ENCODE assay signal across 8 cellular contexts in the genomic region with DNA sequence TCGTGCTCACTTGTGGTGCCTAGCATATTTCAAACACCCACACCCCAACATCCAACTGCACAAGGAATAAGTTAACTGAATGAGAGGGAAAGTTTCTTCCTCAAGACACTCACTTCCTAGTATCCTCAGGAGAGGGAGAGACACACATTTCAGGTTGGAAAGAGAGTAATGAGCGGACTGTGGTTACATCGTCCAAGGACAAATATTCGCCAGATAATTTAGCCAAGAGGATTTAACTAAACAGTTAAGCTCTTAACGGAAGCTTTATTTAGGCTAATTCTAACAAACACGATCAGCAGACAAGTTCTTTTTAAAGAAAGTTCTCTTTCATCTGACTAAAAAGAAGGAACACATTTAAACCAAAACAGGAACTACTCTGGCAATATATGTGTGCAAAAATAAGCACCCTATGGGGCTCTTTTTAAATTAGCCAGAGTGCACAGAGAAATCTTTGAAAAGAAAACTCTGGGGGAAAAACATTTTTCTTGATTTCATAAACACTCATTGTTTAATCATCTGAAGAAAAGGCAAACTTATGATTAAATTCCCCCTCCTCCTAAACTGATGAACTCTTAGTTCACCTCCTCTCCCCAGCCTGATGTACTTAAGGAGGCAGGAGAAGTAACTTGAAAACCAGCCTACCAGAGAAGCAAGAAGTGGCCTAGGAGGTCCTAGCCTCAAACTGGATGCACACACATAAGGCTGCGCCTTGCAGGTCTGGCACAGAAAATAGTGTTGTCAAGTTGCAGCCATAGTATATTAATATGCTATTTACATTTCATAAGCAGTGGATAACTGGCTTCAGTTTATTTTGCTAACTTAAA. TPM values are rescaled to one million over a fixed set of nuclear protein-coding genes. Genes with fewer than 3 reads are reported as not detected.
A peak's percentile ranks its signal among the peaks of the same experiment; 100 is the strongest.
DNase-seq lines count a peak whose midpoint lies in the region; ATAC-seq and TF ChIP-seq lines count a peak whose summit lies in the region.

No MANE protein-coding gene starts in this region.

- no peaks in the 10 kb centered on the region for H3K27me3 Mint-ChIP-seq in Calu3 (ENCODE audit: unreplicated experiment)

- H3K4me3 ChIP-seq in esophagus muscularis mucosa, result no peak overlapping the region

- DNase-seq in Ammon's horn (ENCODE audit: low spot score) (peak; percentile 33), esophagus muscularis mucosa (ENCODE audit: extremely low spot score) (no peak), NCI-H446 (lab: John Stamatoyannopoulos, UW) (no peak), Calu3 (no peak), posterior vena cava (ENCODE audit: low spot score) (no peak)

- intact Hi-C loops in esophagus muscularis mucosa (cut with DNase I) (no loop called here), Calu3 (cut with micrococcal nuclease; ENCODE audit: unreplicated experiment) (no loop called here), posterior vena cava (cut with DNase I) (no loop called here)

- no peak for TF ChIP-seq CTCF in esophagus muscularis mucosa (IDR thresholded peaks at IDR 0.05)
- TF ChIP-seq CTCF in Calu3 (IDR thresholded peaks at IDR 0.05; ENCODE audit: unreplicated experiment), result no peak

- no peaks in the 10 kb centered on the region for H3K36me3 Mint-ChIP-seq in Calu3 (ENCODE audit: insufficient read depth, unreplicated experiment)

- no peak overlapping the region for H3K4me3 Mint-ChIP-seq in Calu3 (ENCODE audit: low read depth, unreplicated experiment)

- peak overlapping the region in 3 of 4 donors; percentile 37 to 59 (median 46) for H3K27ac ChIP-seq in esophagus muscularis mucosa (replicated peaks in 1 of 4)

- CTCF ChIA-PET in Calu3 (lab: Charles Lee), result interaction anchor here (0.6 kb wide), 1 partner anchor 486 kb away, joined by 4 read pairs; no protein-coding TSS in a partner anchor

- BruUV-seq in Calu3 (replicated peaks; lab: Mats Ljungman, UMichigan), result no TSS peak

- H3K9me3 Mint-ChIP-seq in Calu3 (ENCODE audit: low read depth, unreplicated experiment), result no peaks in the 10 kb centered on the region

- H3K36me3 ChIP-seq in esophagus muscularis mucosa, result no peaks in the 10 kb centered on the region

- no peak for TF ChIP-seq POLR2A in esophagus muscularis mucosa (IDR thresholded peaks at IDR 0.05; ENCODE audit: low read depth)

- no peaks in the 10 kb centered on the region for H3K9me3 ChIP-seq in esophagus muscularis mucosa

- 35% methylated on average over 7 of the region's 7 CpGs for WGBS in esophagus muscularis mucosa

- H3K27ac Mint-ChIP-seq in Calu3 (ENCODE audit: unreplicated experiment), result no peak overlapping the region

- TF ChIP-seq EP300 in esophagus muscularis mucosa (IDR thresholded peaks at IDR 0.05), result no peak

- no peaks in the 10 kb centered on the region for H3K27me3 ChIP-seq in esophagus muscularis mucosa

- ATAC-seq in GM18907 (IDR thresholded peaks at IDR 0.05; ENCODE audit: unreplicated experiment) (peak; percentile 46), HG03460 (IDR thresholded peaks at IDR 0.05; ENCODE audit: unreplicated experiment) (peak; percentile 60), HG03196 (IDR thresholded peaks at IDR 0.05; ENCODE audit: unreplicated experiment) (no peak)

- H3K4me1 Mint-ChIP-seq in Calu3 (ENCODE audit: low read depth, unreplicated experiment), result peaks cover 38% of the 10 kb centered on the region

- peaks cover 0 to 14% (median 12%) of the 10 kb centered on the region in 4 donors for H3K4me1 ChIP-seq in esophagus muscularis mucosa

RNA-seq across cellular contexts. Expression of a gene that starts 13.3 kb away (rescaled TPM):
- total RNA-seq in esophagus muscularis mucosa (10 to 100 TPM; 40.6 to 66.4 (median 43.1) TPM), Calu3 (2022) (123 and 131 TPM in 2 replicates), posterior vena cava (10 to 100 TPM; 78.5 to 81.8 TPM)
